Comparison of ENCODE assay signal across 10 cellular contexts in the genomic region with DNA sequence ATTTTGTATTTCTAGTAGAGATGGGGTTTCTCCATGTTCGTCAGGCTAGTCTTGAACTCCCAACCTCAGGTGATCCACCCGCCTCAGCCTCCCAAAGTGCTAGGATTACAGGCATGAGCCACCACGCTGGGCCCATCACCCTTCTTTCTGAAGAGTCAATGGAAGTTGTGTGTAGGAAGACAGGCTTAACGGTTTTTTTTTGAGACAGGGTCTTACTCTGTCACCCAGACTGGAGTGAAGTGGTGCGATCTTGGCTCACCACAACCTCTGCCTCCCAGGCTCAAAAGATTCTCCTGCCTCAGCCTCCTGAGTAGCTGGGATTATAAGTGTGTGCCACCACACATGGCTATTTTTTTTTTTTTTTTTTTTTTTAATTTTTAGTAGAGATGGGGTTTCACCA. TPM values are rescaled to one million over a fixed set of nuclear protein-coding genes. Genes with fewer than 3 reads are reported as not detected.
DNase-seq lines count a peak whose midpoint lies in the region; ATAC-seq, FAIRE-seq and TF ChIP-seq lines count a peak whose summit lies in the region.
"Not testable (repeated sequence)": the region's sequence is repeated elsewhere in the genome, so short reads cannot be mapped to it uniquely, and the experiment has no call there.
"Had no signal": no experiment of that assay in that cellular context is flagged by ENCODE, and none has a peak within 500 bp of the region (broad histone marks: within the 10 kb centered on the region; RNA-seq: fewer than 3 reads in every experiment).

No MANE protein-coding gene starts in this region.

- H3K4me1 Mint-ChIP-seq in T-helper 1 cell treated with Interleukin-12 subunit alpha and Interleukin-12 subunit beta and Interleukin-4 antibody, amounts not matched to agents 30 μg/mL and 1 μg/mL, for 36 hours (ENCODE audit: low read depth), result peaks cover 26% of the 10 kb centered on the region
- H3K4me1 Mint-ChIP-seq in activated naive CD8-positive, alpha-beta T cell treated with anti-CD3 and anti-CD28 coated beads, Interleukin-2, amount 50 U/mL, for 24 hours, result peaks cover 55% of the 10 kb centered on the region
- H3K4me1 Mint-ChIP-seq in effector memory CD8-positive, alpha-beta T cell (ENCODE audit: low read depth in 2 of 2), result peaks cover 34 to 43% of the 10 kb centered on the region in 2 donors
- H3K4me1 Mint-ChIP-seq in natural killer cell treated with Interleukin-12 subunit alpha and Interleukin-12 subunit beta and Interleukin-15 and Interleukin-18, amount 100 ng/mL, for 72 hours (ENCODE audit: low read depth in 2 of 2), result peaks cover 28 to 40% of the 10 kb centered on the region in 2 donors
- peaks cover 57% of the 10 kb centered on the region for H3K4me1 Mint-ChIP-seq in stimulated activated naive CD8-positive, alpha-beta T cell treated with anti-CD3 and anti-CD28 coated beads, Interleukin-15, Interleukin-2, amounts not matched to agents 100 ng/mL and 50 ng/mL, for 24 hours (ENCODE audit: low read depth)

- H3K27ac ChIP-seq in ACC112 (ENCODE audit: low read depth, low read length), result peak overlapping the region; percentile 94
- H3K27ac ChIP-seq in HEK293 (ENCODE audit: extremely low read depth, low read depth, low read length), result not testable (repeated sequence)
- H3K27ac ChIP-seq in keratinocyte (ENCODE audit: control insufficient read depth, insufficient read depth, low read length), result peak overlapping the region; percentile 96

- H3K79me2 ChIP-seq in ACC112 (ENCODE audit: control insufficient read depth, insufficient read depth, low read length, unreplicated experiment) (peaks cover 70% of the 10 kb centered on the region), keratinocyte (ENCODE audit: control insufficient read depth, insufficient read depth, low read length) (peaks cover 70% of the 10 kb centered on the region)

- CTCF ChIA-PET in HEK293 (lab: Yijun Ruan, JAX), result interaction anchor here (3.5 to 25.6 kb wide), 3 partner anchors 9 to 17 kb away, joined by 18 to 1029 read pairs (median 33); no protein-coding TSS in a partner anchor

- FAIRE-seq in keratinocyte (lab: Jason Lieb, UNC), result not testable (repeated sequence)

- H3K9me3 Mint-ChIP-seq in T-helper 1 cell treated with Interleukin-12 subunit alpha and Interleukin-12 subunit beta and Interleukin-4 antibody, amounts not matched to agents 30 μg/mL and 1 μg/mL, for 36 hours; activated naive CD8-positive, alpha-beta T cell treated with anti-CD3 and anti-CD28 coated beads, Interleukin-2, amount 50 U/mL, for 24 hours; effector memory CD8-positive, alpha-beta T cell; natural killer cell treated with Interleukin-12 subunit alpha and Interleukin-12 subunit beta and Interleukin-15 and Interleukin-18, amount 100 ng/mL, for 72 hours; stimulated activated naive CD8-positive, alpha-beta T cell treated with anti-CD3 and anti-CD28 coated beads, Interleukin-15, Interleukin-2, amounts not matched to agents 100 ng/mL and 50 ng/mL, for 24 hours: not testable (repeated sequence)

- not testable (repeated sequence) for H3K36me3 Mint-ChIP-seq in T-helper 1 cell treated with Interleukin-12 subunit alpha and Interleukin-12 subunit beta and Interleukin-4 antibody, amounts not matched to agents 30 μg/mL and 1 μg/mL, for 36 hours (ENCODE audit: low read depth); natural killer cell treated with Interleukin-12 subunit alpha and Interleukin-12 subunit beta and Interleukin-15 and Interleukin-18, amount 100 ng/mL, for 72 hours
- H3K36me3 Mint-ChIP-seq in activated naive CD8-positive, alpha-beta T cell treated with anti-CD3 and anti-CD28 coated beads, Interleukin-2, amount 50 U/mL, for 24 hours (ENCODE audit: low read depth), result peaks cover 29% of the 10 kb centered on the region
- H3K36me3 Mint-ChIP-seq in effector memory CD8-positive, alpha-beta T cell (ENCODE audit: insufficient read depth), result peaks cover 81% of the 10 kb centered on the region
- peaks cover 32% of the 10 kb centered on the region for H3K36me3 Mint-ChIP-seq in stimulated activated naive CD8-positive, alpha-beta T cell treated with anti-CD3 and anti-CD28 coated beads, Interleukin-15, Interleukin-2, amounts not matched to agents 100 ng/mL and 50 ng/mL, for 24 hours (ENCODE audit: low read depth)

- H3K4me3 Mint-ChIP-seq in T-helper 1 cell treated with Interleukin-12 subunit alpha and Interleukin-12 subunit beta and Interleukin-4 antibody, amounts not matched to agents 30 μg/mL and 1 μg/mL, for 36 hours, result peak overlapping the region; percentile 83
- H3K4me3 Mint-ChIP-seq in activated naive CD8-positive, alpha-beta T cell treated with anti-CD3 and anti-CD28 coated beads, Interleukin-2, amount 50 U/mL, for 24 hours, result peak overlapping the region; percentile 93
- H3K4me3 Mint-ChIP-seq in effector memory CD8-positive, alpha-beta T cell, result peak overlapping the region; percentile 96 to 98
- H3K4me3 Mint-ChIP-seq in natural killer cell treated with Interleukin-12 subunit alpha and Interleukin-12 subunit beta and Interleukin-15 and Interleukin-18, amount 100 ng/mL, for 72 hours, result peak overlapping the region; percentile 83
- peak overlapping the region; percentile 92 for H3K4me3 Mint-ChIP-seq in stimulated activated naive CD8-positive, alpha-beta T cell treated with anti-CD3 and anti-CD28 coated beads, Interleukin-15, Interleukin-2, amounts not matched to agents 100 ng/mL and 50 ng/mL, for 24 hours

- POLR2A ChIA-PET in HEK293 (lab: Yijun Ruan, JAX), result interaction anchor here (0.7 to 5.5 kb wide), 4 partner anchors 11 to 36 kb away, joined by 4 to 63 read pairs (median 33); no protein-coding TSS in a partner anchor

- peak overlapping the region; percentile 100 for H3K9ac ChIP-seq in keratinocyte (ENCODE audit: control insufficient read depth, extremely low read depth, insufficient read depth, low read length)

- H3K4me2 ChIP-seq in keratinocyte (ENCODE audit: control insufficient read depth, extremely low read depth, insufficient read depth, low read depth, low read length), result peak overlapping the region; percentile 66

- dilution Hi-C loops in keratinocyte (cut with MboI; ENCODE audit: extremely low pct_ligation_motif_present, low sequenced_read_pairs), result not testable (repeated sequence)

- H3K36me3 ChIP-seq in ACC112 (ENCODE audit: insufficient read depth, low read length); HEK293 (ENCODE audit: control insufficient read depth in 2 of 2, insufficient read depth in 1 of 2, low read length in 2 of 2): not testable (repeated sequence)
- H3K36me3 ChIP-seq in keratinocyte (ENCODE audit: control insufficient read depth in 2 of 2, extremely low read depth in 1 of 2, insufficient read depth in 2 of 2, low read length in 2 of 2), result peaks cover 2 to 15% of the 10 kb centered on the region in 2 experiments

- peaks cover 56% of the 10 kb centered on the region for H3K27me3 Mint-ChIP-seq in T-helper 1 cell treated with Interleukin-12 subunit alpha and Interleukin-12 subunit beta and Interleukin-4 antibody, amounts not matched to agents 30 μg/mL and 1 μg/mL, for 36 hours (ENCODE audit: low read depth)
- H3K27me3 Mint-ChIP-seq in activated naive CD8-positive, alpha-beta T cell treated with anti-CD3 and anti-CD28 coated beads, Interleukin-2, amount 50 U/mL, for 24 hours, result peaks cover 23% of the 10 kb centered on the region
- H3K27me3 Mint-ChIP-seq in effector memory CD8-positive, alpha-beta T cell, result not testable (repeated sequence)
- H3K27me3 Mint-ChIP-seq in natural killer cell treated with Interleukin-12 subunit alpha and Interleukin-12 subunit beta and Interleukin-15 and Interleukin-18, amount 100 ng/mL, for 72 hours, result peaks cover 15 to 29% of the 10 kb centered on the region in 2 donors
- peaks cover 17% of the 10 kb centered on the region for H3K27me3 Mint-ChIP-seq in stimulated activated naive CD8-positive, alpha-beta T cell treated with anti-CD3 and anti-CD28 coated beads, Interleukin-15, Interleukin-2, amounts not matched to agents 100 ng/mL and 50 ng/mL, for 24 hours

- H2AFZ ChIP-seq in ACC112 (ENCODE audit: low read length, unreplicated experiment); keratinocyte (ENCODE audit: control insufficient read depth, low read length): not testable (repeated sequence)

- H3K27me3 ChIP-seq in ACC112 (ENCODE audit: insufficient read depth, low read length); keratinocyte (ENCODE audit: control insufficient read depth, extremely low read depth, insufficient read depth, low read length): not testable (repeated sequence)

- TF ChIP-seq CTCF in HEK293 (tag by site-specific recombination; IDR thresholded peaks at IDR 0.05); keratinocyte (optimal IDR thresholded peaks at IDR 0.05 in 1 of 3, IDR thresholded peaks at IDR 0.05 in 1 of 3, conservative IDR thresholded peaks at IDR 0.05 in 1 of 3; ENCODE audit: extremely low read depth in 1 of 3, insufficient read depth in 2 of 3, low read length in 3 of 3): not testable (repeated sequence)

- not testable (repeated sequence) for H3K9me3 ChIP-seq in HEK293 (ENCODE audit: control insufficient read depth, insufficient read depth, low read depth, low read length); keratinocyte (ENCODE audit: control insufficient read depth, low read depth, low read length)

- not testable (repeated sequence) for ATAC-seq in activated naive CD8-positive, alpha-beta T cell treated with anti-CD3 and anti-CD28 coated beads, Interleukin-2, amount 50 U/mL, for 24 hours; effector memory CD8-positive, alpha-beta T cell (replicated peaks); natural killer cell treated with Interleukin-12 subunit alpha and Interleukin-12 subunit beta and Interleukin-15 and Interleukin-18, amount 100 ng/mL, for 72 hours

- peaks cover 31% of the 10 kb centered on the region for H4K20me1 ChIP-seq in keratinocyte (ENCODE audit: control insufficient read depth, extremely low read depth, insufficient read depth, low read length)

- H3K4me3 ChIP-seq in ACC112 (ENCODE audit: low read depth, low read length), result peak overlapping the region; percentile 90
- H3K4me3 ChIP-seq in HEK293 (ENCODE audit: low read depth, low read length), result not testable (repeated sequence)
- H3K4me3 ChIP-seq in keratinocyte (ENCODE audit: control insufficient read depth in 2 of 3, extremely low read depth in 1 of 3, insufficient read depth in 2 of 3, low read depth in 1 of 3, low read length in 3 of 3), result peak overlapping the region; percentile 77 to 99 (median 84)

- H3K9me1 ChIP-seq in keratinocyte (ENCODE audit: control insufficient read depth, extremely low read depth, insufficient read depth, low read length), result not testable (repeated sequence)

- H3K4me1 ChIP-seq in ACC112 (ENCODE audit: control insufficient read depth, insufficient read depth, low read length, unreplicated experiment) (peaks cover 50% of the 10 kb centered on the region), keratinocyte (ENCODE audit: control insufficient read depth, extremely low read depth, insufficient read depth, low read length) (peaks cover 55% of the 10 kb centered on the region)
- not testable (repeated sequence) for H3K4me1 ChIP-seq in HEK293 (ENCODE audit: control insufficient read depth, insufficient read depth, low read length)

- DNase-seq in activated naive CD8-positive, alpha-beta T cell treated with anti-CD3 and anti-CD28 coated beads, Interleukin-2, amount 50 U/mL, for 24 hours; effector memory CD8-positive, alpha-beta T cell; keratinocyte (ENCODE audit: low read depth, low spot score); natural killer cell treated with Interleukin-12 subunit alpha and Interleukin-12 subunit beta and Interleukin-15 and Interleukin-18, amount 100 ng/mL, for 72 hours (ENCODE audit: low spot score): not testable (repeated sequence)

- H3K27ac Mint-ChIP-seq in T-helper 1 cell treated with Interleukin-12 subunit alpha and Interleukin-12 subunit beta and Interleukin-4 antibody, amounts not matched to agents 30 μg/mL and 1 μg/mL, for 36 hours; activated naive CD8-positive, alpha-beta T cell treated with anti-CD3 and anti-CD28 coated beads, Interleukin-2, amount 50 U/mL, for 24 hours: not testable (repeated sequence)
- peak overlapping the region; percentile 97 to 98 for H3K27ac Mint-ChIP-seq in effector memory CD8-positive, alpha-beta T cell
- H3K27ac Mint-ChIP-seq in natural killer cell treated with Interleukin-12 subunit alpha and Interleukin-12 subunit beta and Interleukin-15 and Interleukin-18, amount 100 ng/mL, for 72 hours, result peak overlapping the region in 1 of 2 donors; percentile 26
- peak overlapping the region; percentile 41 for H3K27ac Mint-ChIP-seq in stimulated activated naive CD8-positive, alpha-beta T cell treated with anti-CD3 and anti-CD28 coated beads, Interleukin-15, Interleukin-2, amounts not matched to agents 100 ng/mL and 50 ng/mL, for 24 hours

RNA-seq across cellular contexts. Expression of gene LMNA, which starts 2.2 kb away (rescaled TPM):
- polyA plus RNA-seq in keratinocyte, result 368 to 551 TPM (median 444 TPM) in 3 replicates
- 222 TPM for polyA plus RNA-seq in keratinocyte (2011; ENCODE audit: low read depth)
- 159 and 403 TPM in 2 replicates for polyA plus RNA-seq in keratinocyte (2011; cell fraction: cytosol; rRNA removed)
- polyA plus RNA-seq in keratinocyte (2011; cell fraction: nucleus; rRNA removed), result 626 and 729 TPM in 2 replicates
- polyA plus RNA-seq in keratinocyte (2012; ENCODE audit: low replicate concordance), result 224 and 699 TPM in 2 replicates
- polyA minus RNA-seq in keratinocyte, result 328 to 615 TPM (median 504 TPM) in 3 replicates
- polyA minus RNA-seq in keratinocyte (2011; cell fraction: cytosol; rRNA and poly(A)+ RNA removed), result 757 TPM
- 433 and 457 TPM in 2 replicates for polyA minus RNA-seq in keratinocyte (2011; cell fraction: nucleus; rRNA and poly(A)+ RNA removed)
- 10 to 100 TPM; 21.4 to 67.6 TPM for total RNA-seq in natural killer cell treated with Interleukin-12 subunit alpha and Interleukin-12 subunit beta and Interleukin-15 and Interleukin-18, amount 100 ng/mL, for 72 hours

RNA-seq across cellular contexts. Expression of gene MEX3A, which starts 34.5 kb away (rescaled TPM):
- 1.1 to 2.0 TPM (median 1.5 TPM) in 3 replicates for polyA plus RNA-seq in keratinocyte
- 0.75 TPM for polyA plus RNA-seq in keratinocyte (2011; ENCODE audit: low read depth)
- polyA plus RNA-seq in keratinocyte (2011; cell fraction: cytosol; rRNA removed), result 0.83 and 1.5 TPM in 2 replicates
- polyA plus RNA-seq in keratinocyte (2011; cell fraction: nucleus; rRNA removed), result 2.9 and 4.1 TPM in 2 replicates
- polyA plus RNA-seq in keratinocyte (2012; ENCODE audit: low replicate concordance), result 1.1 and 2.1 TPM in 2 replicates
- 1.1 to 4.3 TPM (median 1.7 TPM) in 3 replicates for polyA minus RNA-seq in keratinocyte
- polyA minus RNA-seq in keratinocyte (2011; cell fraction: cytosol; rRNA and poly(A)+ RNA removed), result 0.96 TPM
- 2.6 and 3.1 TPM in 2 replicates for polyA minus RNA-seq in keratinocyte (2011; cell fraction: nucleus; rRNA and poly(A)+ RNA removed)
- under 1 TPM; 0.06 to 0.07 TPM for total RNA-seq in natural killer cell treated with Interleukin-12 subunit alpha and Interleukin-12 subunit beta and Interleukin-15 and Interleukin-18, amount 100 ng/mL, for 72 hours

RNA-seq across cellular contexts. Expression of gene SEMA4A, which starts 36.7 kb away (rescaled TPM):
- 5.7 to 11.0 TPM (median 7.9 TPM) in 3 replicates for polyA plus RNA-seq in keratinocyte
- polyA plus RNA-seq in keratinocyte (2011; ENCODE audit: low read depth), result 2.6 TPM
- polyA plus RNA-seq in keratinocyte (2011; cell fraction: cytosol; rRNA removed), result 6.8 and 8.9 TPM in 2 replicates
- polyA plus RNA-seq in keratinocyte (2011; cell fraction: nucleus; rRNA removed), result 8.0 and 11.0 TPM in 2 replicates
- 9.5 and 9.9 TPM in 2 replicates for polyA plus RNA-seq in keratinocyte (2012; ENCODE audit: low replicate concordance)
- 12.9 to 22.9 TPM (median 13.7 TPM) in 3 replicates for polyA minus RNA-seq in keratinocyte
- polyA minus RNA-seq in keratinocyte (2011; cell fraction: cytosol; rRNA and poly(A)+ RNA removed), result 6.1 TPM
- 5.4 and 10.0 TPM in 2 replicates for polyA minus RNA-seq in keratinocyte (2011; cell fraction: nucleus; rRNA and poly(A)+ RNA removed)
- total RNA-seq in natural killer cell treated with Interleukin-12 subunit alpha and Interleukin-12 subunit beta and Interleukin-15 and Interleukin-18, amount 100 ng/mL, for 72 hours, result 10 to 100 TPM in 1 of 2 donors, 1 to 10 TPM in 1; 3.9 to 16.6 TPM

RNA-seq across cellular contexts. Expression of gene RAB25, which starts 55.8 kb away (rescaled TPM):
- 93.4 to 159 TPM (median 106 TPM) in 3 replicates for polyA plus RNA-seq in keratinocyte
- 155 TPM for polyA plus RNA-seq in keratinocyte (2011; ENCODE audit: low read depth)
- 168 and 189 TPM in 2 replicates for polyA plus RNA-seq in keratinocyte (2011; cell fraction: cytosol; rRNA removed)
- polyA plus RNA-seq in keratinocyte (2011; cell fraction: nucleus; rRNA removed), result 94.5 and 106 TPM in 2 replicates
- polyA plus RNA-seq in keratinocyte (2012; ENCODE audit: low replicate concordance), result 85.5 and 278 TPM in 2 replicates
- 118 to 203 TPM (median 128 TPM) in 3 replicates for polyA minus RNA-seq in keratinocyte
- polyA minus RNA-seq in keratinocyte (2011; cell fraction: cytosol; rRNA and poly(A)+ RNA removed), result 96.3 TPM
- 26.8 and 30.1 TPM in 2 replicates for polyA minus RNA-seq in keratinocyte (2011; cell fraction: nucleus; rRNA and poly(A)+ RNA removed)
- not detected for total RNA-seq in natural killer cell treated with Interleukin-12 subunit alpha and Interleukin-12 subunit beta and Interleukin-15 and Interleukin-18, amount 100 ng/mL, for 72 hours
- total RNA-seq: glomerular endothelial cell, posterior vena cava had no signal
